Comparison of ENCODE assay signal across 8 cellular contexts in genomic region chr5:178627259-178627598, GRCh38. TPM values are rescaled to one million over a fixed set of nuclear protein-coding genes. Genes with fewer than 3 reads are reported as not detected.
DNase-seq lines count a peak whose midpoint lies in the region; TF ChIP-seq lines count a peak whose summit lies in the region.

No MANE protein-coding gene starts in this region.

- no peaks in the 10 kb centered on the region for H3K27me3 Mint-ChIP-seq in Calu3 (ENCODE audit: unreplicated experiment)

- H3K27me3 ChIP-seq in MG63 (no peaks in the 10 kb centered on the region), neutrophil (no peaks in the 10 kb centered on the region)
- no peaks in the 10 kb centered on the region for H3K27me3 ChIP-seq in effector memory CD4-positive, alpha-beta T cell (replicated peaks; ENCODE audit: control insufficient read depth, insufficient read depth, low read length, poor library complexity, severe bottlenecking)

- H3K4me1 Mint-ChIP-seq in Calu3 (ENCODE audit: low read depth, unreplicated experiment) = peaks cover 6% of the 10 kb centered on the region

- TF ChIP-seq CTCF in Calu3 (IDR thresholded peaks at IDR 0.05; ENCODE audit: unreplicated experiment) = no peak
- no peak for TF ChIP-seq CTCF in neutrophil (IDR thresholded peaks at IDR 0.05)

- intact Hi-C loops in Calu3 (cut with micrococcal nuclease; ENCODE audit: unreplicated experiment) = no loop called here

- peak overlapping the region; percentile 100 for H3K4me3 Mint-ChIP-seq in Calu3 (ENCODE audit: low read depth, unreplicated experiment)

- peak overlapping the region; percentile 64 for H3K27ac ChIP-seq in effector memory CD4-positive, alpha-beta T cell (ENCODE audit: insufficient read depth, low read length, poor library complexity, severe bottlenecking)
- peak overlapping the region; percentile 96 for H3K27ac ChIP-seq in neutrophil

- CTCF ChIA-PET in Calu3 (lab: Charles Lee) = no interaction called here

- peaks cover 32% of the 10 kb centered on the region for H3K36me3 Mint-ChIP-seq in Calu3 (ENCODE audit: insufficient read depth, unreplicated experiment)

- no TSS peak for BruUV-seq in Calu3 (replicated peaks; lab: Mats Ljungman, UMichigan)

- H3K9me3 Mint-ChIP-seq in Calu3 (ENCODE audit: low read depth, unreplicated experiment) = peaks cover 4% of the 10 kb centered on the region

- H3K9me3 ChIP-seq in MG63 (peaks cover 5% of the 10 kb centered on the region), neutrophil (no peaks in the 10 kb centered on the region)
- no peaks in the 10 kb centered on the region for H3K9me3 ChIP-seq in effector memory CD4-positive, alpha-beta T cell (ENCODE audit: control insufficient read depth, low read length)

- DNase-seq in Calu3 (no peak), MG63 (no peak), amniotic stem cell (lab: John Stamatoyannopoulos, UW) (no peak), DMS79 treated with DMSO at 0.1 percent for 48 hours (lab: John Stamatoyannopoulos, UW) (no peak), NCI-H128 (lab: John Stamatoyannopoulos, UW; ENCODE audit: unreplicated experiment) (no peak), cerebellar cortex (ENCODE audit: low spot score) (no peak)
- DNase-seq in effector memory CD4-positive, alpha-beta T cell = no peak

- H3K4me1 ChIP-seq in effector memory CD4-positive, alpha-beta T cell (ENCODE audit: control insufficient read depth, insufficient read depth, low read length, poor library complexity, severe bottlenecking) = peaks cover 21% of the 10 kb centered on the region
- H3K4me1 ChIP-seq in neutrophil (ENCODE audit: control insufficient read depth in 1 of 2, insufficient read depth in 1 of 2, low read depth in 1 of 2, low read length in 1 of 2) = peaks cover 35 to 37% of the 10 kb centered on the region in 2 experiments

- H3K4me3 ChIP-seq in MG63 (peak overlapping the region; percentile 98), neutrophil (ENCODE audit: low read depth in 1 of 2, low read length in 1 of 2) (peak overlapping the region; percentile 89 to 98)
- peak overlapping the region; percentile 43 for H3K4me3 ChIP-seq in effector memory CD4-positive, alpha-beta T cell (ENCODE audit: insufficient read depth, low read depth, low read length, poor library complexity, severe bottlenecking)

- H3K27ac Mint-ChIP-seq in Calu3 (ENCODE audit: unreplicated experiment) = peak overlapping the region; percentile 99

- peaks cover 20% of the 10 kb centered on the region for H3K36me3 ChIP-seq in MG63
- peaks cover 8% of the 10 kb centered on the region for H3K36me3 ChIP-seq in effector memory CD4-positive, alpha-beta T cell (ENCODE audit: control insufficient read depth, insufficient read depth, low read length)
- H3K36me3 ChIP-seq in neutrophil = peaks cover 11% of the 10 kb centered on the region

RNA-seq across cellular contexts. Expression of gene CLK4, which starts 0.4 kb away (rescaled TPM):
- 24.8 and 29.3 TPM in 2 replicates for total RNA-seq in Calu3 (2022)
- total RNA-seq in MG63 (2014; rRNA removed; shearing (Covaris generic); ENCODE audit: low replicate concordance) = 10.0 and 34.1 TPM in 2 replicates

RNA-seq across cellular contexts. Expression of gene COL23A1, which starts 37.0 kb away (rescaled TPM):
- total RNA-seq in Calu3 (2022) = not detected in 2 replicates
- total RNA-seq in MG63 (2014; rRNA removed; shearing (Covaris generic); ENCODE audit: low replicate concordance) = 89.5 and 107 TPM in 2 replicates

Comparison
In these comparisons a context has a peak if more than half of its experiments do, and no peak if none do; other contexts are left out.
1. H3K4me3 ChIP-seq: peak in every context shown above with its lines; median percentile 98 in MG63; 94 in neutrophil; 43 in effector memory CD4-positive, alpha-beta T cell.
2. RNA of gene COL23A1, which starts 37.0 kb away (total RNA-seq): 89.5 to 107 TPM in MG63; not detected in Calu3; every median in the first group is over 10 times any median in the second.